ENCODE assay signal across 1 cellular context in genomic region chr9:85740821-85741111, GRCh38.
TF ChIP-seq lines count a peak whose summit lies in the region.

No MANE protein-coding gene starts in this region.

TF ChIP-seq in SK-N-SH treated with all-trans-retinoic acid at 6 μM for 48 hours, 23 proteins besides CTCF, POLR2A, EP300 and RAD21 (continued from another document):
- TF ChIP-seq TSHZ2 (CRISPR knock-in tag; IDR thresholded peaks at IDR 0.05) (no peak), OSR1 (CRISPR knock-in tag; IDR thresholded peaks at IDR 0.05) (no peak), ARNTL (CRISPR knock-in tag; IDR thresholded peaks at IDR 0.05; ENCODE audit: borderline replicate concordance, low read depth) (no peak), TOX (CRISPR knock-in tag; IDR thresholded peaks at IDR 0.05; ENCODE audit: borderline replicate concordance) (no peak), GLIS3 (CRISPR knock-in tag; IDR thresholded peaks at IDR 0.05) (no peak), ZFP3 (CRISPR knock-in tag; IDR thresholded peaks at IDR 0.05) (no peak), CSDC2 (CRISPR knock-in tag; IDR thresholded peaks at IDR 0.05) (no peak)
